28 cellular contexts compared by ENCODE assay signal in the genomic region with DNA sequence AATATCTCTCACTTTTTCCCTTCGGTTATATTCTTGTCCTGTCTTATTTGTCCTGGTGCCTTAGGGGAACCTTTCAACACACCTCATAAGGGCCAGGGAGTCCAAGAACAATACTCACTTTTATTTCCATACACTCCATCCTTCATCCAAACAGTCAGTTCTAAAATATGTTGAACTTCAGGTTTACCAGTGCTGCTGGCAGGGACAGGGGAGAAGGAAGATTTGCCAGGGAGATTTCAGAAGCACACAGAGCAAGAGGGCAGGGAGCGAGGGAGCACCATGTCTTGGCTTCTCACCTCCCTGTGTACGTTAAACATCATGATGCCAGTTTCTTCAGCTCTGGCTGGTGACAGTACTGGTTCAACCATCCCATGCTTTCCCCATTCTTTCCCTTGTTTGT.
"Had no signal": no experiment of that assay in that cellular context is flagged by ENCODE, and none has a peak within 500 bp of the region (broad histone marks: within the 10 kb centered on the region; RNA-seq: fewer than 3 reads in every experiment).

No MANE protein-coding gene starts in this region.

- H3K4me3 ChIP-seq: heart left ventricle, left ventricle myocardium inferior, ovary, stomach, thyroid gland, upper lobe of right lung had no signal

- DNase-seq: activated CD4-positive, alpha-beta T cell treated with anti-CD3 and anti-CD28 coated beads for 48 hours; activated CD4-positive, alpha-beta T cell treated with anti-CD3 and anti-CD28 coated beads, Interleukin-2, amount 50 U/mL, for 48 hours; activated CD8-positive, alpha-beta memory T cell treated with anti-CD3 and anti-CD28 coated beads, Interleukin-2, amount 50 U/mL, for 4 hours; activated gamma-delta T cell treated with Interleukin-2 at 50 U/mL for 16 hours; activated naive CD4-positive, alpha-beta T cell treated with anti-CD3 and anti-CD28 coated beads, Interleukin-2, amount 50 U/mL, for 16 hours; activated naive CD8-positive, alpha-beta T cell treated with anti-CD3 and anti-CD28 coated beads, Interleukin-2, amount 50 U/mL, for 24 hours; activated T-cell treated with anti-CD3 and anti-CD28 coated beads, Interleukin-2, amount 50 U/mL, for 1 hour; amygdala; dermis blood vessel endothelial cell; effector CD8-positive, alpha-beta T cell; erythroblast; heart left ventricle; left ventricle myocardium inferior; ovary; retina; stimulated activated CD4-positive, alpha-beta T cell treated with anti-CD3 and anti-CD28 coated beads, Interleukin-15, amount 100 ng/mL, for 24 hours; stimulated activated CD4-positive, alpha-beta T cell treated with anti-CD3 and anti-CD28 coated beads, Interleukin-2, amount 100 ng/mL, for 24 hours; stimulated activated naive B cell treated with anti-CD40 and anti-IgM and Interleukin-4, amounts not matched to agents 10 μg/mL and 1 μg/mL and 100 μg/mL, for 72 hours; stomach; thyroid gland; upper lobe of right lung had no signal

- H3K27me3 Mint-ChIP-seq: activated naive CD8-positive, alpha-beta T cell treated with anti-CD3 and anti-CD28 coated beads, Interleukin-2, amount 50 U/mL, for 24 hours; central memory CD8-positive, alpha-beta T cell; progenitor cell of endocrine pancreas; stimulated activated naive B cell treated with anti-CD40 and anti-IgM and Interleukin-4, amounts not matched to agents 10 μg/mL and 1 μg/mL and 100 μg/mL, for 72 hours had no signal

- H3K27me3 ChIP-seq: heart left ventricle, neutrophil, ovary, stomach, thyroid gland, upper lobe of right lung had no signal

- ATAC-seq: activated naive CD8-positive, alpha-beta T cell treated with anti-CD3 and anti-CD28 coated beads, Interleukin-2, amount 50 U/mL, for 24 hours; heart left ventricle; stimulated activated naive B cell treated with anti-CD40 and anti-IgM and Interleukin-4, amounts not matched to agents 10 μg/mL and 1 μg/mL and 100 μg/mL, for 72 hours; upper lobe of right lung had no signal

- H3K27ac ChIP-seq: heart left ventricle, left ventricle myocardium inferior, neutrophil, ovary, stomach, thyroid gland, upper lobe of right lung, VCaP had no signal

- FAIRE-seq: endometrium, TTC549 had no signal

- H3K9me3 Mint-ChIP-seq: nephron had no signal

- H3K4me1 Mint-ChIP-seq: activated naive CD8-positive, alpha-beta T cell treated with anti-CD3 and anti-CD28 coated beads, Interleukin-2, amount 50 U/mL, for 24 hours; central memory CD8-positive, alpha-beta T cell; stimulated activated naive B cell treated with anti-CD40 and anti-IgM and Interleukin-4, amounts not matched to agents 10 μg/mL and 1 μg/mL and 100 μg/mL, for 72 hours had no signal

- H3K9me3 ChIP-seq: heart left ventricle, left ventricle myocardium inferior, neutrophil, ovary, stomach, thyroid gland, upper lobe of right lung had no signal

- H3K36me3 Mint-ChIP-seq: stimulated activated naive B cell treated with anti-CD40 and anti-IgM and Interleukin-4, amounts not matched to agents 10 μg/mL and 1 μg/mL and 100 μg/mL, for 72 hours had no signal

- H3K4me1 ChIP-seq: heart left ventricle, left ventricle myocardium inferior, stomach, thyroid gland, upper lobe of right lung had no signal

- H3K36me3 ChIP-seq: heart left ventricle, left ventricle myocardium inferior, neutrophil, ovary, stomach, thyroid gland, upper lobe of right lung had no signal

- H3K4me3 Mint-ChIP-seq: activated naive CD8-positive, alpha-beta T cell treated with anti-CD3 and anti-CD28 coated beads, Interleukin-2, amount 50 U/mL, for 24 hours; central memory CD8-positive, alpha-beta T cell; nephron; stimulated activated naive B cell treated with anti-CD40 and anti-IgM and Interleukin-4, amounts not matched to agents 10 μg/mL and 1 μg/mL and 100 μg/mL, for 72 hours had no signal

- H3K27ac Mint-ChIP-seq: activated naive CD8-positive, alpha-beta T cell treated with anti-CD3 and anti-CD28 coated beads, Interleukin-2, amount 50 U/mL, for 24 hours; nephron; progenitor cell of endocrine pancreas; stimulated activated naive B cell treated with anti-CD40 and anti-IgM and Interleukin-4, amounts not matched to agents 10 μg/mL and 1 μg/mL and 100 μg/mL, for 72 hours had no signal
